Comparison of ENCODE assay signal across 21 cellular contexts in genomic region chr9:130299785-130300615, GRCh38. TPM values are rescaled to one million over a fixed set of nuclear protein-coding genes. Genes with fewer than 3 reads are reported as not detected.
"Had no signal": no experiment of that assay in that cellular context is flagged by ENCODE, and none has a peak within 500 bp of the region (broad histone marks: within the 10 kb centered on the region; RNA-seq: fewer than 3 reads in every experiment).

No MANE protein-coding gene starts in this region.

- ATAC-seq: activated CD8-positive, alpha-beta memory T cell treated with anti-CD3 and anti-CD28 coated beads, Interleukin-2, amount 10 ng/mL, durations not matched to agents 7 days and 5 days; body of pancreas; lower lobe of right lung; natural killer cell treated with Interleukin-12 subunit alpha and Interleukin-12 subunit beta and Interleukin-15 and Interleukin-18, amount 100 ng/mL, for 72 hours; SK-N-SH treated with all-trans-retinoic acid at 6 μM for 48 hours; stimulated activated naive CD8-positive, alpha-beta T cell treated with anti-CD3 and anti-CD28 coated beads, Interleukin-15, amount 100 ng/mL, for 72 hours had no signal

- DNase-seq: activated CD4-positive, alpha-beta memory T cell treated with anti-CD3 and anti-CD28 coated beads, Interleukin-2, amount 10 ng/mL, durations not matched to agents 7 days and 5 days; activated CD4-positive, alpha-beta T cell treated with anti-CD3 and anti-CD28 coated beads for 48 hours; activated CD4-positive, CD25-positive, alpha-beta regulatory T cell; activated CD8-positive, alpha-beta memory T cell treated with anti-CD3 and anti-CD28 coated beads, Interleukin-2, amount 10 ng/mL, durations not matched to agents 7 days and 5 days; activated naive CD4-positive, alpha-beta T cell treated with anti-CD3 and anti-CD28 coated beads for 36 hours; activated T-cell treated with anti-CD3 and anti-CD28 coated beads, Interleukin-2, amount 50 U/mL, for 1 hour; body of pancreas; central memory CD4-positive, alpha-beta T cell; dorsolateral prefrontal cortex; immature natural killer cell; retina; stimulated activated CD4-positive, alpha-beta T cell treated with anti-CD3 and anti-CD28 coated beads, Interleukin-4, amount 100 ng/mL, for 1 hour; stimulated activated naive CD8-positive, alpha-beta T cell treated with anti-CD3 and anti-CD28 coated beads, Interleukin-15, amount 100 ng/mL, for 72 hours; T-helper 1 cell; T-helper 9 cell; testis; upper lobe of left lung had no signal

- H3K9me3 ChIP-seq: body of pancreas, lower lobe of right lung, testis, upper lobe of left lung had no signal

- H3K27me3 ChIP-seq: body of pancreas, testis, upper lobe of left lung had no signal

- H3K4me1 ChIP-seq: body of pancreas, lower lobe of right lung, testis, upper lobe of left lung had no signal

- H3K4me3 ChIP-seq: body of pancreas, dorsolateral prefrontal cortex, lower lobe of right lung, skin epidermis, testis, upper lobe of left lung had no signal

- H3K36me3 ChIP-seq: lower lobe of right lung, upper lobe of left lung had no signal

- H3K27ac ChIP-seq: body of pancreas, dorsolateral prefrontal cortex, lower lobe of right lung, testis, upper lobe of left lung had no signal

RNA-seq across cellular contexts. Expression of gene HMCN2, which starts 34.4 kb away (rescaled TPM):
- total RNA-seq: activated CD4-positive, alpha-beta memory T cell treated with anti-CD3 and anti-CD28 coated beads, Interleukin-2, amount 10 ng/mL, durations not matched to agents 7 days and 5 days; activated CD8-positive, alpha-beta memory T cell treated with anti-CD3 and anti-CD28 coated beads, Interleukin-2, amount 10 ng/mL, durations not matched to agents 7 days and 5 days; activated naive CD4-positive, alpha-beta T cell treated with anti-CD3 and anti-CD28 coated beads for 36 hours; natural killer cell treated with Interleukin-12 subunit alpha and Interleukin-12 subunit beta and Interleukin-15 and Interleukin-18, amount 100 ng/mL, for 72 hours had no signal
- polyA plus RNA-seq: immature natural killer cell had no signal
